Comparison of ENCODE assay signal across 8 cellular contexts in the genomic region with DNA sequence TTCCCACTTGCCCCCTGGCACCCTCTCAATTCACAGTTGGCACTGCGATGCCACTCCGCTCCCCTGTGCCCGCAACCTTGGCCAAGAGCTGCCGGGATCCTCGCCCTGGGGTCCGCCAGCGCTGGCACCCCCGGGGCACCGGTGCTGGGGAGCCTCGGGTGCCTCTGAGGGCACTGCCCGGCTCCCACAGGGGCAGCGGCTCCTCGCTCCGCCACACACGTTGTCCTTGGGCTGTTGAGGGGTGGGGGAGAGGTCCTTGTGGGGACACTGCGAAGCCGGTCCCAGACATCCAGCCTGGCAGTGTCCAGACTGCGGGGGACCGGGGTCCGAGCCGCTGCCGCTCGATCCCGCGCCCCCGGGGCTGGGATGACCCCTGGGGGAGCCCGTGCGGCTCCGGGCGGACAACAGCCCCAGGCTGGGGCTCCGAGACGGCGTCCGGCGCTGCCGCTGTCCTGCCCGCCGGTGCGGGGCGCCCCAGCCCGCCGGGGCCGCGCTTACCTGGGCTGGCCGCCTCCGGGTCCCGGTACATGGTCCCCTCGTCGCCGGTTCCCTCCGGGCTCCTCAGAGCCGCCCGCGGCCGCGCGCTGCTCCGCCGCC. TPM values are rescaled to one million over a fixed set of nuclear protein-coding genes. Genes with fewer than 3 reads are reported as not detected.
DNase-seq lines count a peak whose midpoint lies in the region; ATAC-seq and TF ChIP-seq lines count a peak whose summit lies in the region.

No MANE protein-coding gene starts in this region.

- whole genome bisulfite sequencing in lung, 2 donors, result 2% methylated on average over 54 to 59 of the region's 59 CpGs
- whole genome bisulfite sequencing in aorta, 2 donors, result 1% methylated on average over 28 to 59 of the region's 59 CpGs

- DNase-seq in left ventricle myocardium inferior (no peak), Right ventricle myocardium inferior (ENCODE audit: missing footprints) (no peak), ascending aorta (ENCODE audit: low spot score in 2 of 2) (no peak), lung (ENCODE audit: low spot score) (no peak), aorta (no peak), islet precursor cell (no peak)
- no peak for DNase-seq in activated CD4-positive, alpha-beta T cell treated with anti-CD3 and anti-CD28 coated beads, Interleukin-2, amount 50 U/mL, for 48 hours

- H3K27ac ChIP-seq in left ventricle myocardium inferior (replicated peaks) (peak overlapping the region; percentile 93), ascending aorta (no peak overlapping the region), lung (ENCODE audit: low read depth in 1 of 2, low read length in 1 of 2) (no peak overlapping the region), aorta (ENCODE audit: low read depth in 1 of 2, low read length in 2 of 2) (no peak overlapping the region)

- H3K9me3 ChIP-seq in left ventricle myocardium inferior (replicated peaks) (no peaks in the 10 kb centered on the region), ascending aorta (no peaks in the 10 kb centered on the region), lung (ENCODE audit: control insufficient read depth in 2 of 2, insufficient read depth in 1 of 2, low read length in 1 of 2) (no peaks in the 10 kb centered on the region), aorta (ENCODE audit: control insufficient read depth, low read length) (no peaks in the 10 kb centered on the region)

- H3K4me1 ChIP-seq in left ventricle myocardium inferior (peaks cover 56% of the 10 kb centered on the region), ascending aorta (peaks cover 6 to 14% of the 10 kb centered on the region in 2 donors), lung (ENCODE audit: control insufficient read depth in 2 of 2, insufficient read depth in 2 of 2, low read length in 2 of 2) (peaks cover 0 to 4% of the 10 kb centered on the region in 2 donors), aorta (ENCODE audit: control insufficient read depth in 1 of 2, insufficient read depth in 2 of 2, low read length in 2 of 2) (no peaks in the 10 kb centered on the region)

- H3K36me3 ChIP-seq in left ventricle myocardium inferior (no peaks in the 10 kb centered on the region), ascending aorta (no peaks in the 10 kb centered on the region), lung (ENCODE audit: control insufficient read depth in 2 of 2, insufficient read depth in 2 of 2, low read length in 2 of 2) (no peaks in the 10 kb centered on the region), aorta (ENCODE audit: control insufficient read depth in 1 of 2, insufficient read depth in 2 of 2, low read length in 1 of 2) (no peaks in the 10 kb centered on the region)

- H3K4me3 ChIP-seq in left ventricle myocardium inferior (peak overlapping the region; percentile 78), ascending aorta (peak overlapping the region; percentile 65 to 72), lung (peak overlapping the region; percentile 26), aorta (ENCODE audit: low read length in 2 of 2) (peak overlapping the region; percentile 28 to 48)

- intact Hi-C loops in left ventricle myocardium inferior (cut with micrococcal nuclease), result no loop called here
- intact Hi-C loops in Right ventricle myocardium inferior (cut with DNase I), result loop anchor here (2.0 kb wide), 2 partner anchors 54 to 134 kb away; no protein-coding TSS in a partner anchor
- intact Hi-C loops in ascending aorta (cut with DNase I), result loop anchor here (10.0 kb wide), 1 partner anchor 136 kb away; no protein-coding TSS in a partner anchor
- intact Hi-C loops in aorta (cut with DNase I), result loop anchor here (5.0 kb wide), 2 partner anchors 47 to 527 kb away; no protein-coding TSS in a partner anchor

- TF ChIP-seq CTCF in left ventricle myocardium inferior (IDR thresholded peaks at IDR 0.05; ENCODE audit: borderline replicate concordance) (peak; percentile 37), ascending aorta (IDR thresholded peaks at IDR 0.05) (peak in 1 of 3 experiments; percentile 4), lung (IDR thresholded peaks at IDR 0.05; ENCODE audit: control extremely low read depth, extremely low read depth) (no peak)

- ATAC-seq in Right ventricle myocardium inferior, result no peak
- ATAC-seq in lung (ENCODE audit: insufficient read depth, low FRiP score), result no peak
- no peak for ATAC-seq in aorta (ENCODE audit: low FRiP score)
- no peak for ATAC-seq in HG02852 (IDR thresholded peaks at IDR 0.05; ENCODE audit: unreplicated experiment)

- H3K27me3 ChIP-seq in left ventricle myocardium inferior (ENCODE audit: low read depth), result peaks cover 12% of the 10 kb centered on the region
- peaks cover 10% of the 10 kb centered on the region for H3K27me3 ChIP-seq in ascending aorta
- H3K27me3 ChIP-seq in lung (ENCODE audit: control insufficient read depth, insufficient read depth), result no peaks in the 10 kb centered on the region
- no peaks in the 10 kb centered on the region for H3K27me3 ChIP-seq in aorta (ENCODE audit: control insufficient read depth in 1 of 2, insufficient read depth in 2 of 2, low read length in 1 of 2)

RNA-seq across cellular contexts. Expression of gene SYT7, which starts 0.5 kb away (rescaled TPM):
- 18.9 TPM for total RNA-seq in left ventricle myocardium inferior
- 28.2 TPM for total RNA-seq in Right ventricle myocardium inferior
- total RNA-seq in ascending aorta, result 1.8 TPM
- total RNA-seq in lung, result 1 to 10 TPM; 2.8 to 4.8 TPM
- 10 to 100 TPM in 1 of 2 donors, 1 to 10 TPM in 1; 1.7 to 10.6 TPM for polyA plus RNA-seq in lung
- 1 to 10 TPM; 1.0 to 2.3 TPM for total RNA-seq in aorta
- under 1 TPM; 0.20 to 0.88 TPM for polyA plus RNA-seq in aorta

Comparison
In these comparisons a context has a peak if more than half of its experiments do, and no peak if none do; other contexts are left out.
1. H3K4me3 ChIP-seq: peak in every context shown above with its lines; median percentile 78 in left ventricle myocardium inferior; 68 in ascending aorta; 38 in aorta; 26 in lung.